ENCODE assay signal across 20 cellular contexts in genomic region chr11:75301131-75301530, GRCh38. TPM values are rescaled to one million over a fixed set of nuclear protein-coding genes. Genes with fewer than 3 reads are reported as not detected.
DNase-seq lines count a peak whose midpoint lies in the region; ATAC-seq and TF ChIP-seq lines count a peak whose summit lies in the region.
"Had no signal": no experiment of that assay in that cellular context is flagged by ENCODE, and none has a peak within 500 bp of the region (broad histone marks: within the 10 kb centered on the region; RNA-seq: fewer than 3 reads in every experiment).

No MANE protein-coding gene starts in this region.

- H3K9me3 ChIP-seq in breast epithelium: no peaks in the 10 kb centered on the region
- H3K9me3 ChIP-seq in upper lobe of left lung: no peaks in the 10 kb centered on the region
- no peaks in the 10 kb centered on the region for H3K9me3 ChIP-seq in hepatocyte (ENCODE audit: low read depth)
- H3K9me3 ChIP-seq: HAP-1, MG63, SJSA1 had no signal

- H3K36me3 ChIP-seq in breast epithelium (no peaks in the 10 kb centered on the region), mesendoderm (ENCODE audit: control insufficient read depth, insufficient read depth, low read length) (no peaks in the 10 kb centered on the region), upper lobe of left lung (peaks cover 0 to 10% (median 0%) of the 10 kb centered on the region in 4 donors), hepatocyte (replicated peaks; ENCODE audit: insufficient read depth, low read depth) (no peaks in the 10 kb centered on the region)
- H3K36me3 ChIP-seq: brain microvascular endothelial cell, HAP-1, MG63, SJSA1 had no signal

- no peak overlapping the region for H2BK15ac ChIP-seq in mesendoderm (replicated peaks; ENCODE audit: low read depth)

- TF ChIP-seq CTCF in breast epithelium (IDR thresholded peaks at IDR 0.05) (no peak), MCF 10A (IDR thresholded peaks at IDR 0.05; ENCODE audit: unreplicated experiment) (no peak), upper lobe of left lung (IDR thresholded peaks at IDR 0.05) (no peak), hepatocyte (IDR thresholded peaks at IDR 0.05; ENCODE audit: poor library complexity) (no peak)

- POLR2A ChIA-PET in MCF 10A (lab: Yijun Ruan, JAX): no interaction called here

- TF ChIP-seq POLR2A in breast epithelium (IDR thresholded peaks at IDR 0.05): no peak
- no peak for TF ChIP-seq POLR2A in upper lobe of left lung (IDR thresholded peaks at IDR 0.05)

- peak overlapping the region; percentile 89 for H3K23ac ChIP-seq in mesendoderm (ENCODE audit: low read length)

- H3K27ac ChIP-seq in breast epithelium (peak overlapping the region; percentile 17 to 69), cingulate gyrus (ENCODE audit: low read depth, low read length) (peak overlapping the region; percentile 90), mesendoderm (ENCODE audit: low read depth, low read length) (no peak overlapping the region), upper lobe of left lung (peak overlapping the region; percentile 50 to 69 (median 66)), hepatocyte (no peak overlapping the region)
- H3K27ac ChIP-seq: brain microvascular endothelial cell, SJSA1 had no signal

- no TSS peak for BruUV-seq in MCF 10A (replicated peaks; lab: Mats Ljungman, UMichigan)

- no peaks in the 10 kb centered on the region for H3K4me1 Mint-ChIP-seq in MCF 10A (ENCODE audit: insufficient read depth, unreplicated experiment)
- H3K4me1 Mint-ChIP-seq: activated naive CD4-positive, alpha-beta T cell treated with anti-CD3 and anti-CD28 coated beads, Interleukin-2, amount 10 ng/mL, durations not matched to agents 7 days and 5 days had no signal

- H3K27me3 ChIP-seq in breast epithelium (no peaks in the 10 kb centered on the region), mesendoderm (ENCODE audit: insufficient read depth, low read length, poor library complexity) (no peaks in the 10 kb centered on the region), upper lobe of left lung (no peaks in the 10 kb centered on the region), hepatocyte (no peaks in the 10 kb centered on the region)
- H3K27me3 ChIP-seq: brain microvascular endothelial cell, MG63, SJSA1 had no signal

- no peak overlapping the region for H3K18ac ChIP-seq in mesendoderm (ENCODE audit: low read length)

- H4K8ac ChIP-seq in mesendoderm (ENCODE audit: low read depth, low read length): no peak overlapping the region

- H2BK120ac ChIP-seq in mesendoderm (ENCODE audit: low read depth, low read length): no peak overlapping the region

- no peak for TF ChIP-seq EP300 in upper lobe of left lung (IDR thresholded peaks at IDR 0.05)

- no peaks in the 10 kb centered on the region for H3K9me2 ChIP-seq in hepatocyte (replicated peaks; ENCODE audit: insufficient read depth)

- H3K79me2 ChIP-seq in mesendoderm (ENCODE audit: control insufficient read depth, insufficient read depth, low read length) (peaks cover 5% of the 10 kb centered on the region), hepatocyte (peaks cover 53% of the 10 kb centered on the region)

- H3K36me3 Mint-ChIP-seq in MCF 10A (ENCODE audit: insufficient read depth, unreplicated experiment): no peaks in the 10 kb centered on the region
- H3K36me3 Mint-ChIP-seq: type B pancreatic cell had no signal

- H3K4ac ChIP-seq in mesendoderm (ENCODE audit: low read depth, low read length): no peak overlapping the region

- H2AK5ac ChIP-seq in mesendoderm (ENCODE audit: low read length): no peak overlapping the region

- no peak overlapping the region for H3K4me3 Mint-ChIP-seq in MCF 10A (ENCODE audit: unreplicated experiment)
- H3K4me3 Mint-ChIP-seq: activated CD4-positive, alpha-beta T cell treated with anti-CD3 and anti-CD28 coated beads for 36 hours; activated naive CD4-positive, alpha-beta T cell treated with anti-CD3 and anti-CD28 coated beads, Interleukin-2, amount 10 ng/mL, durations not matched to agents 7 days and 5 days; type B pancreatic cell had no signal

- H4K5ac ChIP-seq in mesendoderm (ENCODE audit: low read length): no peak overlapping the region

- H4K20me1 ChIP-seq in hepatocyte (ENCODE audit: insufficient read depth, poor library complexity, severe bottlenecking): peaks cover 20% of the 10 kb centered on the region

- H3K9ac ChIP-seq in mesendoderm (ENCODE audit: low read length): no peak overlapping the region

- H3K4me3 ChIP-seq in breast epithelium (no peak overlapping the region), mesendoderm (ENCODE audit: low read length) (no peak overlapping the region), upper lobe of left lung (no peak overlapping the region), hepatocyte (no peak overlapping the region)
- H3K4me3 ChIP-seq: GM12878, HAP-1, MG63, SJSA1 had no signal

- H3K27ac Mint-ChIP-seq in MCF 10A (ENCODE audit: low read depth, unreplicated experiment): no peak overlapping the region
- H3K27ac Mint-ChIP-seq: activated CD4-positive, alpha-beta T cell treated with anti-CD3 and anti-CD28 coated beads for 36 hours; activated naive CD4-positive, alpha-beta T cell treated with anti-CD3 and anti-CD28 coated beads, Interleukin-2, amount 10 ng/mL, durations not matched to agents 7 days and 5 days; type B pancreatic cell had no signal

- no peak overlapping the region for H3K4me2 ChIP-seq in mesendoderm (ENCODE audit: low read length)
- no peak overlapping the region for H3K4me2 ChIP-seq in hepatocyte

- H3K4me1 ChIP-seq in breast epithelium (no peaks in the 10 kb centered on the region), mesendoderm (ENCODE audit: control insufficient read depth, low read depth, low read length) (peaks cover 4% of the 10 kb centered on the region), upper lobe of left lung (peaks cover 20 to 31% (median 24%) of the 10 kb centered on the region in 4 donors), hepatocyte (ENCODE audit: insufficient read depth) (no peaks in the 10 kb centered on the region)
- H3K4me1 ChIP-seq: HAP-1, SJSA1 had no signal

- peaks cover 8% of the 10 kb centered on the region for H3K79me1 ChIP-seq in mesendoderm (ENCODE audit: low read length)

- intact Hi-C loops in breast epithelium (cut with DNase I; ENCODE audit: low total_unique reads): no loop called here
- intact Hi-C loops in MCF 10A (cut with micrococcal nuclease): no loop called here

- no CpG with 5 or more reads among the region's 5 CpGs for WGBS in mesendoderm (ENCODE audit: extremely low coverage, insufficient coverage, low lambda C conversion rate)
- 43 to 64% methylated on average over 4 to 5 of the region's 5 CpGs for WGBS in upper lobe of left lung, 2 donors
- WGBS in hepatocyte (ENCODE audit: low lambda C conversion rate, missing lambda C conversion rate): 85% methylated on average over 5 of the region's 5 CpGs

- no peak overlapping the region for H3K56ac ChIP-seq in mesendoderm (ENCODE audit: low read length)

- ATAC-seq in upper lobe of left lung (ENCODE audit: low FRiP score in 2 of 2): peak; percentile 44 to 78
- no peak for ATAC-seq in HG03175 (IDR thresholded peaks at IDR 0.05; ENCODE audit: unreplicated experiment)
- ATAC-seq: activated CD4-positive, alpha-beta T cell treated with anti-CD3 and anti-CD28 coated beads for 36 hours; GM12878 had no signal

- no peak overlapping the region for H2AFZ ChIP-seq in hepatocyte

- no peak overlapping the region for H2BK5ac ChIP-seq in mesendoderm (ENCODE audit: low read length)

- DNase-seq in breast epithelium (ENCODE audit: low spot score in 2 of 2): no peak
- no peak for DNase-seq in MCF 10A (ENCODE audit: unreplicated experiment)
- DNase-seq in mesendoderm: no peak
- peak in 1 of 2 donors; percentile 71 for DNase-seq in upper lobe of left lung
- DNase-seq in hepatocyte (ENCODE audit: low spot score): no peak
- no peak for DNase-seq in HT-29 (ENCODE audit: low spot score)
- DNase-seq: activated CD4-positive, alpha-beta T cell treated with anti-CD3 and anti-CD28 coated beads for 36 hours; activated naive CD4-positive, alpha-beta T cell treated with anti-CD3 and anti-CD28 coated beads, Interleukin-2, amount 10 ng/mL, durations not matched to agents 7 days and 5 days; brain microvascular endothelial cell; CD8-positive, alpha-beta memory T cell; effector memory CD4-positive, alpha-beta T cell; mesenchymal stem cell; MG63; T1000 had no signal

- H3K9me3 Mint-ChIP-seq in MCF 10A (ENCODE audit: unreplicated experiment): no peaks in the 10 kb centered on the region
- H3K9me3 Mint-ChIP-seq: activated naive CD4-positive, alpha-beta T cell treated with anti-CD3 and anti-CD28 coated beads, Interleukin-2, amount 10 ng/mL, durations not matched to agents 7 days and 5 days; CD8-positive, alpha-beta memory T cell; type B pancreatic cell had no signal

- no peaks in the 10 kb centered on the region for H3K27me3 Mint-ChIP-seq in MCF 10A (ENCODE audit: insufficient read depth, unreplicated experiment)
- H3K27me3 Mint-ChIP-seq: activated CD4-positive, alpha-beta T cell treated with anti-CD3 and anti-CD28 coated beads for 36 hours; activated naive CD4-positive, alpha-beta T cell treated with anti-CD3 and anti-CD28 coated beads, Interleukin-2, amount 10 ng/mL, durations not matched to agents 7 days and 5 days; CD8-positive, alpha-beta memory T cell; type B pancreatic cell had no signal

- CTCF ChIA-PET in MCF 10A (lab: Yijun Ruan, JAX): no interaction called here

RNA-seq across cellular contexts. Expression of gene ARRB1, which starts 50.3 kb away (rescaled TPM):
- 10 to 100 TPM; 31.2 to 64.0 (median 42.3) TPM for total RNA-seq in breast epithelium
- 0.44 and 0.98 TPM in 2 replicates for total RNA-seq in MCF 10A (2022)
- 42.6 TPM for polyA plus RNA-seq in mesendoderm (2013, experiment 1 of 2)
- 43.2 TPM for polyA plus RNA-seq in mesendoderm (2013, experiment 2 of 2)
- total RNA-seq in upper lobe of left lung: 100 to 1,000 TPM; 119 to 235 (median 170) TPM
- 83.2 and 91.3 TPM in 2 replicates for total RNA-seq in hepatocyte
- polyA plus RNA-seq in hepatocyte: 15.2 and 16.2 TPM in 2 replicates
- 28.6 and 33.5 TPM in 2 replicates for total RNA-seq in HT-29 (2014; rRNA removed; shearing (Covaris generic))

Comparison
In these comparisons a context has a peak if more than half of its experiments do, and no peak if none do; other contexts are left out.
1. RNA of gene ARRB1, which starts 50.3 kb away (total RNA-seq): 119 to 235 TPM in upper lobe of left lung, 83.2 to 91.3 TPM in hepatocyte, 31.2 to 64.0 TPM in breast epithelium and 28.6 to 33.5 TPM in HT-29; 0.44 to 0.98 TPM in MCF 10A; every median in the first group is over 10 times any median in the second.
2. H3K27ac ChIP-seq: peak in breast epithelium (2 of 2), cingulate gyrus (single experiment) and upper lobe of left lung (4 of 4); none in mesendoderm (single experiment) and hepatocyte (single experiment).